In genomic region chr7:108559253-108559652, GRCh38 we compare ENCODE assay signal across 37 cellular contexts.
"Had no signal": no experiment of that assay in that cellular context is flagged by ENCODE, and none has a peak within 500 bp of the region (broad histone marks: within the 10 kb centered on the region; RNA-seq: fewer than 3 reads in every experiment).

No MANE protein-coding gene starts in this region.

- H3K4me3 ChIP-seq: adrenal gland, body of pancreas, breast epithelium had no signal

- H3K27me3 ChIP-seq: adrenal gland, body of pancreas, brain microvascular endothelial cell, breast epithelium had no signal

- H3K9me3 ChIP-seq: body of pancreas had no signal

- H3K4me1 ChIP-seq: adrenal gland, body of pancreas, breast epithelium had no signal

- H3K27ac Mint-ChIP-seq: activated B cell treated with CpG ODN at 0.5 μM for 24 hours; activated CD4-positive, alpha-beta memory T cell treated with anti-CD3 and anti-CD28 coated beads for 36 hours; activated CD4-positive, alpha-beta T cell treated with anti-CD3 and anti-CD28 coated beads, Interleukin-2, amount 10 ng/mL, durations not matched to agents 24 days and 14 days; activated CD8-positive, alpha-beta T cell treated with anti-CD3 and anti-CD28 coated beads, Interleukin-2, amount 10 ng/mL, durations not matched to agents 7 days and 5 days; activated naive CD4-positive, alpha-beta T cell treated with anti-CD3 and anti-CD28 coated beads for 36 hours; activated naive CD4-positive, alpha-beta T cell treated with anti-CD3 and anti-CD28 coated beads, Interleukin-2, amount 50 U/mL, for 72 hours; activated naive CD8-positive, alpha-beta T cell treated with anti-CD3 and anti-CD28 coated beads for 36 hours; activated T-cell treated with anti-CD3 and anti-CD28 coated beads, Interleukin-2, amount 50 U/mL, for 72 hours; activated T-helper 1 cell treated with anti-CD3 and anti-CD28 coated beads, Interleukin-12 subunit alpha, Interleukin-12 subunit beta, Interleukin-2, Interleukin-4 antibody, amounts not matched to agents 30 ng/mL and 10 ng/mL and 1 ng/mL, durations not matched to agents 14 hours and 24 hours and 36 hours; activated T-helper 17 cell treated with anti-CD3 and anti-CD28 coated beads, Interleukin-2, amount 50 U/mL, for 72 hours; T-helper 1 cell treated with Interleukin-12 subunit alpha and Interleukin-12 subunit beta and Interleukin-4 antibody, amounts not matched to agents 30 μg/mL and 1 μg/mL, for 36 hours; T-helper 2 cell treated with Interferon-gamma antibody and Interleukin-4, amounts not matched to agents 5 μg/mL and 100 μg/mL, for 36 hours had no signal

- H3K36me3 ChIP-seq: adrenal gland, brain microvascular endothelial cell, breast epithelium had no signal

- ATAC-seq: activated CD8-positive, alpha-beta memory T cell treated with anti-CD3 and anti-CD28 coated beads, Interleukin-2, amount 10 ng/mL, durations not matched to agents 7 days and 5 days; activated CD8-positive, alpha-beta T cell treated with anti-CD3 and anti-CD28 coated beads, Interleukin-2, amount 10 ng/mL, durations not matched to agents 7 days and 5 days; activated naive CD4-positive, alpha-beta T cell treated with anti-CD3 and anti-CD28 coated beads, Interleukin-2, amount 50 U/mL, for 72 hours; activated T-cell treated with anti-CD3 and anti-CD28 coated beads, Interleukin-2, amount 50 U/mL, for 4 hours; activated T-helper 17 cell treated with anti-CD3 and anti-CD28 coated beads, Interleukin-2, amount 50 U/mL, for 72 hours; body of pancreas had no signal

- DNase-seq: activated B cell treated with CpG ODN at 0.5 μM for 24 hours; activated CD4-positive, alpha-beta memory T cell treated with anti-CD3 and anti-CD28 coated beads for 36 hours; activated CD4-positive, alpha-beta T cell treated with anti-CD3 and anti-CD28 coated beads for 4 hours; activated CD4-positive, alpha-beta T cell treated with anti-CD3 and anti-CD28 coated beads, Interleukin-2, amount 10 ng/mL, durations not matched to agents 24 days and 14 days; activated CD4-positive, alpha-beta T cell treated with anti-CD3 and anti-CD28 coated beads, Interleukin-2, amount 50 U/mL, for 1 hour; activated CD4-positive, alpha-beta T cell treated with anti-CD3 and anti-CD28 coated beads, Interleukin-2, amount 50 U/mL, for 4 hours; activated CD4-positive, CD25-positive, alpha-beta regulatory T cell treated with anti-CD3 and anti-CD28 coated beads, Interleukin-2, amount 50 U/mL, for 72 hours; activated CD8-positive, alpha-beta memory T cell treated with anti-CD3 and anti-CD28 coated beads for 24 hours; activated CD8-positive, alpha-beta memory T cell treated with anti-CD3 and anti-CD28 coated beads, Interleukin-2, amount 10 ng/mL, durations not matched to agents 7 days and 5 days; activated CD8-positive, alpha-beta memory T cell treated with anti-CD3 and anti-CD28 coated beads, Interleukin-2, amount 50 U/mL, for 48 hours; activated CD8-positive, alpha-beta T cell treated with anti-CD3 and anti-CD28 coated beads, Interleukin-2, amount 10 ng/mL, durations not matched to agents 7 days and 5 days; activated effector memory CD4-positive, alpha-beta T cell treated with anti-CD3 and anti-CD28 coated beads, Interleukin-2, amount 50 U/mL, for 16 hours; activated gamma-delta T cell treated with Interleukin-2 at 50 U/mL for 16 hours; activated naive CD4-positive, alpha-beta T cell; activated naive CD4-positive, alpha-beta T cell treated with anti-CD3 and anti-CD28 coated beads for 36 hours; activated naive CD4-positive, alpha-beta T cell treated with anti-CD3 and anti-CD28 coated beads, Interleukin-2, amount 50 U/mL, for 16 hours; activated naive CD8-positive, alpha-beta T cell treated with anti-CD3 and anti-CD28 coated beads for 36 hours; activated T-cell treated with anti-CD3 and anti-CD28 coated beads, Interleukin-2, amount 50 U/mL, for 4 hours; activated T-cell treated with anti-CD3 and anti-CD28 coated beads, Interleukin-2, amount 50 U/mL, for 72 hours; adrenal gland; amniotic stem cell; aorta; body of pancreas; brain microvascular endothelial cell; central memory CD4-positive, alpha-beta T cell; T-helper 1 cell; T-helper 2 cell; T-helper 9 cell had no signal

- FAIRE-seq: astrocyte, TTC549 had no signal

- H3K4me3 Mint-ChIP-seq: activated B cell treated with CpG ODN at 0.5 μM for 24 hours; activated CD4-positive, alpha-beta memory T cell treated with anti-CD3 and anti-CD28 coated beads for 36 hours; activated CD4-positive, alpha-beta T cell treated with anti-CD3 and anti-CD28 coated beads, Interleukin-2, amount 10 ng/mL, durations not matched to agents 24 days and 14 days; activated CD8-positive, alpha-beta memory T cell treated with anti-CD3 and anti-CD28 coated beads, Interleukin-2, amount 10 ng/mL, durations not matched to agents 7 days and 5 days; activated CD8-positive, alpha-beta T cell treated with anti-CD3 and anti-CD28 coated beads, Interleukin-2, amount 10 ng/mL, durations not matched to agents 7 days and 5 days; activated naive CD4-positive, alpha-beta T cell treated with anti-CD3 and anti-CD28 coated beads for 36 hours; activated naive CD8-positive, alpha-beta T cell treated with anti-CD3 and anti-CD28 coated beads for 36 hours; activated T-cell treated with anti-CD3 and anti-CD28 coated beads, Interleukin-2, amount 50 U/mL, for 4 hours; activated T-cell treated with anti-CD3 and anti-CD28 coated beads, Interleukin-2, amount 50 U/mL, for 72 hours; activated T-helper 1 cell treated with anti-CD3 and anti-CD28 coated beads, Interleukin-12 subunit alpha, Interleukin-12 subunit beta, Interleukin-2, Interleukin-4 antibody, amounts not matched to agents 30 ng/mL and 10 ng/mL and 1 ng/mL, durations not matched to agents 14 hours and 24 hours and 36 hours; activated T-helper 17 cell treated with anti-CD3 and anti-CD28 coated beads, Interleukin-2, amount 50 U/mL, for 72 hours; T-helper 1 cell treated with Interleukin-12 subunit alpha and Interleukin-12 subunit beta and Interleukin-4 antibody, amounts not matched to agents 30 μg/mL and 1 μg/mL, for 36 hours; T-helper 2 cell treated with Interferon-gamma antibody and Interleukin-4, amounts not matched to agents 5 μg/mL and 100 μg/mL, for 36 hours had no signal

- H3K27me3 Mint-ChIP-seq: activated B cell treated with CpG ODN at 0.5 μM for 24 hours; activated CD4-positive, alpha-beta memory T cell treated with anti-CD3 and anti-CD28 coated beads for 36 hours; activated CD4-positive, alpha-beta T cell treated with anti-CD3 and anti-CD28 coated beads, Interleukin-2, amount 10 ng/mL, durations not matched to agents 24 days and 14 days; activated CD8-positive, alpha-beta memory T cell treated with anti-CD3 and anti-CD28 coated beads, Interleukin-2, amount 10 ng/mL, durations not matched to agents 7 days and 5 days; activated naive CD8-positive, alpha-beta T cell treated with anti-CD3 and anti-CD28 coated beads for 36 hours; activated T-helper 17 cell treated with anti-CD3 and anti-CD28 coated beads, Interleukin-2, amount 50 U/mL, for 72 hours had no signal

- H3K27ac ChIP-seq: adrenal gland, body of pancreas, brain microvascular endothelial cell, breast epithelium, VCaP had no signal

- H3K4me1 Mint-ChIP-seq: activated CD8-positive, alpha-beta memory T cell treated with anti-CD3 and anti-CD28 coated beads, Interleukin-2, amount 10 ng/mL, durations not matched to agents 7 days and 5 days; activated T-helper 17 cell treated with anti-CD3 and anti-CD28 coated beads, Interleukin-2, amount 50 U/mL, for 72 hours had no signal
